Comparison of ENCODE assay signal across 8 cellular contexts in genomic region chr12:45670339-45671065, GRCh38. TPM values are rescaled to one million over a fixed set of nuclear protein-coding genes. Genes with fewer than 3 reads are reported as not detected.
A peak's percentile ranks its signal among the peaks of the same experiment; 100 is the strongest.
DNase-seq lines count a peak whose midpoint lies in the region; ATAC-seq lines count a peak whose summit lies in the region.

No MANE protein-coding gene starts in this region.

- H3K9ac ChIP-seq in skeletal muscle tissue (ENCODE audit: low read depth in 1 of 3, low read length in 3 of 3), result no peak overlapping the region

- intact Hi-C loops in activated CD4-positive, alpha-beta memory T cell treated with anti-CD3 and anti-CD28 coated beads for 36 hours (cut with micrococcal nuclease), result loop anchor here (2.0 kb wide), 1 partner anchor 56 kb away; no protein-coding TSS in a partner anchor

- no peaks in the 10 kb centered on the region for H3K9me3 ChIP-seq in skeletal muscle tissue (ENCODE audit: control insufficient read depth in 3 of 3, low read length in 3 of 3)

- H3K27ac ChIP-seq in skeletal muscle tissue (ENCODE audit: low read depth, low read length), result peak overlapping the region; percentile 84

- peaks cover 39% of the 10 kb centered on the region for H3K4me1 Mint-ChIP-seq in activated CD4-positive, alpha-beta memory T cell treated with anti-CD3 and anti-CD28 coated beads, Interleukin-2, amount 10 ng/mL, durations not matched to agents 7 days and 5 days
- H3K4me1 Mint-ChIP-seq in activated CD4-positive, alpha-beta memory T cell treated with anti-CD3 and anti-CD28 coated beads for 36 hours (ENCODE audit: low read depth), result peaks cover 27% of the 10 kb centered on the region

- no peaks in the 10 kb centered on the region for H3K27me3 ChIP-seq in skeletal muscle tissue (ENCODE audit: control insufficient read depth in 3 of 3, insufficient read depth in 3 of 3, low read length in 3 of 3)

- H3K27ac Mint-ChIP-seq in activated CD4-positive, alpha-beta memory T cell treated with anti-CD3 and anti-CD28 coated beads, Interleukin-2, amount 10 ng/mL, durations not matched to agents 7 days and 5 days, result peak overlapping the region; percentile 55
- no peak overlapping the region for H3K27ac Mint-ChIP-seq in activated CD4-positive, alpha-beta memory T cell treated with anti-CD3 and anti-CD28 coated beads for 36 hours

- DNase-seq in activated CD4-positive, alpha-beta memory T cell treated with anti-CD3 and anti-CD28 coated beads, Interleukin-2, amount 10 ng/mL, durations not matched to agents 7 days and 5 days, result no peak
- DNase-seq in activated CD4-positive, alpha-beta memory T cell treated with anti-CD3 and anti-CD28 coated beads for 36 hours, result no peak
- DNase-seq in RPMI7951 (ENCODE audit: low read depth), result peak; percentile 48
- DNase-seq in OCI-M2 (lab: John Stamatoyannopoulos, UW; ENCODE audit: unreplicated experiment), result no peak
- DNase-seq in stimulated activated CD8-positive, alpha-beta memory T cell treated with anti-CD3 and anti-CD28 coated beads, Interleukin-4, amount 100 ng/mL, for 48 hours, result no peak
- DNase-seq in G401 (ENCODE audit: low spot score), result no peak

- H3K4me3 Mint-ChIP-seq in activated CD4-positive, alpha-beta memory T cell treated with anti-CD3 and anti-CD28 coated beads, Interleukin-2, amount 10 ng/mL, durations not matched to agents 7 days and 5 days, result peak overlapping the region; percentile 19
- H3K4me3 Mint-ChIP-seq in activated CD4-positive, alpha-beta memory T cell treated with anti-CD3 and anti-CD28 coated beads for 36 hours, result no peak overlapping the region

- peak; percentile 54 for ATAC-seq in HG02885 (IDR thresholded peaks at IDR 0.05; ENCODE audit: poor library complexity, unreplicated experiment)

- H3K36me3 Mint-ChIP-seq in activated CD4-positive, alpha-beta memory T cell treated with anti-CD3 and anti-CD28 coated beads, Interleukin-2, amount 10 ng/mL, durations not matched to agents 7 days and 5 days (ENCODE audit: low read depth), result peaks cover 12% of the 10 kb centered on the region
- no peaks in the 10 kb centered on the region for H3K36me3 Mint-ChIP-seq in activated CD4-positive, alpha-beta memory T cell treated with anti-CD3 and anti-CD28 coated beads for 36 hours

- no peaks in the 10 kb centered on the region for H3K9me3 Mint-ChIP-seq in activated CD4-positive, alpha-beta memory T cell treated with anti-CD3 and anti-CD28 coated beads, Interleukin-2, amount 10 ng/mL, durations not matched to agents 7 days and 5 days
- H3K9me3 Mint-ChIP-seq in activated CD4-positive, alpha-beta memory T cell treated with anti-CD3 and anti-CD28 coated beads for 36 hours, result no peaks in the 10 kb centered on the region

- CTCF ChIA-PET in activated CD4-positive, alpha-beta memory T cell treated with anti-CD3 and anti-CD28 coated beads, Interleukin-2, amount 10 ng/mL, durations not matched to agents 7 days and 5 days (lab: Charles Lee), result interaction anchor here (1.1 to 5.1 kb wide), 5 partner anchors 53 to 319 kb away, joined by 3 to 49 read pairs (median 7); no protein-coding TSS in a partner anchor
- CTCF ChIA-PET in activated CD4-positive, alpha-beta memory T cell treated with anti-CD3 and anti-CD28 coated beads for 36 hours (lab: Charles Lee), result interaction anchor here (1.4 to 2.7 kb wide), 3 partner anchors 55 to 127 kb away, joined by 5 to 16 read pairs (median 7); no protein-coding TSS in a partner anchor

- no peaks in the 10 kb centered on the region for H3K36me3 ChIP-seq in skeletal muscle tissue (ENCODE audit: control insufficient read depth in 3 of 3, insufficient read depth in 3 of 3, low read length in 3 of 3)

- in situ Hi-C loops in G401 (cut with HindIII; ENCODE audit: low sequenced_read_pairs), result no loop called here

- POLR2A ChIA-PET in activated CD4-positive, alpha-beta memory T cell treated with anti-CD3 and anti-CD28 coated beads, Interleukin-2, amount 10 ng/mL, durations not matched to agents 7 days and 5 days (lab: Charles Lee), result interaction anchor here (0.7 to 4.5 kb wide), 8 partner anchors 9 to 319 kb away, joined by 3 to 172 read pairs (median 4); partner anchors contain the start of gene ARID2
- POLR2A ChIA-PET in activated CD4-positive, alpha-beta memory T cell treated with anti-CD3 and anti-CD28 coated beads for 36 hours (lab: Charles Lee), result interaction anchor here (1.1 kb wide), 1 partner anchor 57 kb away, joined by 4 read pairs; no protein-coding TSS in a partner anchor

- H3K4me3 ChIP-seq in skeletal muscle tissue (ENCODE audit: low read length in 3 of 3), result no peak overlapping the region

- H3K27me3 Mint-ChIP-seq in activated CD4-positive, alpha-beta memory T cell treated with anti-CD3 and anti-CD28 coated beads, Interleukin-2, amount 10 ng/mL, durations not matched to agents 7 days and 5 days, result peaks cover 14% of the 10 kb centered on the region
- no peaks in the 10 kb centered on the region for H3K27me3 Mint-ChIP-seq in activated CD4-positive, alpha-beta memory T cell treated with anti-CD3 and anti-CD28 coated beads for 36 hours

- H3K4me1 ChIP-seq in skeletal muscle tissue (ENCODE audit: control insufficient read depth in 3 of 3, insufficient read depth in 3 of 3, low read length in 3 of 3), result peaks cover 3 to 15% (median 11%) of the 10 kb centered on the region in 3 donors

RNA-seq across cellular contexts. Expression of gene ARID2, which starts 59.0 kb away (rescaled TPM):
- total RNA-seq in activated CD4-positive, alpha-beta memory T cell treated with anti-CD3 and anti-CD28 coated beads, Interleukin-2, amount 10 ng/mL, durations not matched to agents 7 days and 5 days, result 10 to 100 TPM; 39.9 to 43.9 TPM
- 10 to 100 TPM; 25.5 to 28.2 TPM for total RNA-seq in activated CD4-positive, alpha-beta memory T cell treated with anti-CD3 and anti-CD28 coated beads for 36 hours
- total RNA-seq in RPMI7951 (2014; rRNA removed; shearing (Covaris generic)), result 11.7 and 16.7 TPM in 2 replicates
- total RNA-seq in skeletal muscle tissue, result 43.3 TPM
- 17.5 and 29.8 TPM in 2 replicates for total RNA-seq in G401 (2014; rRNA removed; shearing (Covaris generic))
